Comparison of ENCODE assay signal across 1 cellular context in the genomic region with DNA sequence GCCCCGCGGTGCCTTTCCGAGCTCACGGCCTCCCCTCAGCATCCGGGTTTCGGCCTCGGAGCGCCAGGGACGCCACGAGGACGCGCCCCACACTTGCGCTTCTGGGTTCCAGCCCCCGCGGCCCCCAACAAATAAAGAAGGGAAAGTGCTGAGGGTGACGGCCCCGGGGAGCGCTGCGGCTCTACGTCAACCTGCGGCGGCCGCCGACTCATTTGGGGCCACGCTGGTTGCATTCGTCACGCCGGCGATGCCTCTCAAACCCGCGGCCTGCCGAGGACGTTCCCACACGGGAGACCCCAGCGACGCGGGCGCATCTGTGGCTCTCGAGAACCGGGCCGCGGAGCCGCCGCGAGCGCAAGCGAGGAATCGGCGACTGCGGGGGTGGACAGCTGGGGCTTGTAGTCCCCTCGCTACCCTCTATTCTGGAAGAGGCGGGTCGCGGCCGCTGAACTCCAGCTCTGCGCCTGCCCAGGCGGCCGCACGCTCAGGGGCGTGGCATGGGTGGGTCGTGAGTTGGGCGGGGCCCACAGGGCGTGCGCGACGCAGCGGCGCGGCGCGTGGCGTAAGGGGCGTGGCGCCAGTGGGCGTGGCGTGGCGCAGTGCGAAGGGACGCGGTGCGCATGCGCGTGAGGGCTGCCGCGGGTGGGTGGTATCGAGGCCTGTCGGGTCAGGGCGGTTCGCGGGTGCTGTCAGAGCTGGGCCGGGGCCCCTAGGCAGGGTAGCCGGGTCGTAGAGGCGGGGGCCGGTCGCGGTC.
TF ChIP-seq lines count a peak whose summit lies in the region.

A gene with protein sequence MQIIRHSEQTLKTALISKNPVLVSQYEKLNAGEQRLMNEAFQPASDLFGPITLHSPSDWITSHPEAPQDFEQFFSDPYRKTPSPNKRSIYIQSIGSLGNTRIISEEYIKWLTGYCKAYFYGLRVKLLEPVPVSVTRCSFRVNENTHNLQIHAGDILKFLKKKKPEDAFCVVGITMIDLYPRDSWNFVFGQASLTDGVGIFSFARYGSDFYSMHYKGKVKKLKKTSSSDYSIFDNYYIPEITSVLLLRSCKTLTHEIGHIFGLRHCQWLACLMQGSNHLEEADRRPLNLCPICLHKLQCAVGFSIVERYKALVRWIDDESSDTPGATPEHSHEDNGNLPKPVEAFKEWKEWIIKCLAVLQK (plus strand): TSS at position 599 of the 754 bp plus-strand sequence. CDS start 2,145 bp downstream, outside the sequence.

TF ChIP-seq in HepG2, 621 proteins besides CTCF, POLR2A, EP300 and RAD21 (continued from another document and continues in another):
- TF ChIP-seq, protein P1, sequence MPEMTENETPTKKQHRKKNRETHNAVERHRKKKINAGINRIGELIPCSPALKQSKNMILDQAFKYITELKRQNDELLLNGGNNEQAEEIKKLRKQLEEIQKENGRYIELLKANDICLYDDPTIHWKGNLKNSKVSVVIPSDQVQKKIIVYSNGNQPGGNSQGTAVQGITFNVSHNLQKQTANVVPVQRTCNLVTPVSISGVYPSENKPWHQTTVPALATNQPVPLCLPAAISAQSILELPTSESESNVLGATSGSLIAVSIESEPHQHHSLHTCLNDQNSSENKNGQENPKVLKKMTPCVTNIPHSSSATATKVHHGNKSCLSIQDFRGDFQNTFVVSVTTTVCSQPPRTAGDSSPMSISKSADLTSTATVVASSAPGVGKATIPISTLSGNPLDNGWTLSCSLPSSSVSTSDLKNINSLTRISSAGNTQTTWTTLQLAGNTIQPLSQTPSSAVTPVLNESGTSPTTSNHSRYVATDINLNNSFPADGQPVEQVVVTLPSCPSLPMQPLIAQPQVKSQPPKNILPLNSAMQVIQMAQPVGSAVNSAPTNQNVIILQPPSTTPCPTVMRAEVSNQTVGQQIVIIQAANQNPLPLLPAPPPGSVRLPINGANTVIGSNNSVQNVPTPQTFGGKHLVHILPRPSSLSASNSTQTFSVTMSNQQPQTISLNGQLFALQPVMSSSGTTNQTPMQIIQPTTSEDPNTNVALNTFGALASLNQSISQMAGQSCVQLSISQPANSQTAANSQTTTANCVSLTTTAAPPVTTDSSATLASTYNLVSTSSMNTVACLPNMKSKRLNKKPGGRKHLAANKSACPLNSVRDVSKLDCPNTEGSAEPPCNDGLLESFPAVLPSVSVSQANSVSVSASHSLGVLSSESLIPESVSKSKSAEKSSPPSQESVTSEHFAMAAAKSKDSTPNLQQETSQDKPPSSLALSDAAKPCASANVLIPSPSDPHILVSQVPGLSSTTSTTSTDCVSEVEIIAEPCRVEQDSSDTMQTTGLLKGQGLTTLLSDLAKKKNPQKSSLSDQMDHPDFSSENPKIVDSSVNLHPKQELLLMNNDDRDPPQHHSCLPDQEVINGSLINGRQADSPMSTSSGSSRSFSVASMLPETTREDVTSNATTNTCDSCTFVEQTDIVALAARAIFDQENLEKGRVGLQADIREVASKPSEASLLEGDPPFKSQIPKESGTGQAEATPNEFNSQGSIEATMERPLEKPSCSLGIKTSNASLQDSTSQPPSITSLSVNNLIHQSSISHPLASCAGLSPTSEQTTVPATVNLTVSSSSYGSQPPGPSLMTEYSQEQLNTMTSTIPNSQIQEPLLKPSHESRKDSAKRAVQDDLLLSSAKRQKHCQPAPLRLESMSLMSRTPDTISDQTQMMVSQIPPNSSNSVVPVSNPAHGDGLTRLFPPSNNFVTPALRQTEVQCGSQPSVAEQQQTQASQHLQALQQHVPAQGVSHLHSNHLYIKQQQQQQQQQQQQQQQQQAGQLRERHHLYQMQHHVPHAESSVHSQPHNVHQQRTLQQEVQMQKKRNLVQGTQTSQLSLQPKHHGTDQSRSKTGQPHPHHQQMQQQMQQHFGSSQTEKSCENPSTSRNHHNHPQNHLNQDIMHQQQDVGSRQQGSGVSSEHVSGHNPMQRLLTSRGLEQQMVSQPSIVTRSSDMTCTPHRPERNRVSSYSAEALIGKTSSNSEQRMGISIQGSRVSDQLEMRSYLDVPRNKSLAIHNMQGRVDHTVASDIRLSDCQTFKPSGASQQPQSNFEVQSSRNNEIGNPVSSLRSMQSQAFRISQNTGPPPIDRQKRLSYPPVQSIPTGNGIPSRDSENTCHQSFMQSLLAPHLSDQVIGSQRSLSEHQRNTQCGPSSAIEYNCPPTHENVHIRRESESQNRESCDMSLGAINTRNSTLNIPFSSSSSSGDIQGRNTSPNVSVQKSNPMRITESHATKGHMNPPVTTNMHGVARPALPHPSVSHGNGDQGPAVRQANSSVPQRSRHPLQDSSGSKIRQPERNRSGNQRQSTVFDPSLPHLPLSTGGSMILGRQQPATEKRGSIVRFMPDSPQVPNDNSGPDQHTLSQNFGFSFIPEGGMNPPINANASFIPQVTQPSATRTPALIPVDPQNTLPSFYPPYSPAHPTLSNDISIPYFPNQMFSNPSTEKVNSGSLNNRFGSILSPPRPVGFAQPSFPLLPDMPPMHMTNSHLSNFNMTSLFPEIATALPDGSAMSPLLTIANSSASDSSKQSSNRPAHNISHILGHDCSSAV (CRISPR knock-in tag; IDR thresholded peaks at IDR 0.05; ENCODE audit: borderline replicate concordance), result no peak
- TF ChIP-seq HCFC1 (IDR thresholded peaks at IDR 0.05; ENCODE audit: low read depth, low read length) (peak; percentile 34; the same call in 1 of the 2 replicates), SMARCE1 (IDR thresholded peaks at IDR 0.05; ENCODE audit: borderline replicate concordance) (no peak), ZNF709 (CRISPR knock-in tag; IDR thresholded peaks at IDR 0.05) (peak; percentile 22; the same call in 1 of the 2 replicates), ZNF205 (CRISPR knock-in tag; IDR thresholded peaks at IDR 0.05) (peak; percentile 92; the same call in 1 of the 2 replicates), ZIK1 (CRISPR knock-in tag; IDR thresholded peaks at IDR 0.05; ENCODE audit: borderline replicate concordance, low read depth) (peak; percentile 86), KDM5B (CRISPR knock-in tag; IDR thresholded peaks at IDR 0.05; ENCODE audit: borderline replicate concordance) (peak; percentile 85; the same call in 1 of the 2 replicates), MED8 (CRISPR knock-in tag; IDR thresholded peaks at IDR 0.05; ENCODE audit: insufficient replicate concordance) (peak; percentile 55), ZNF546 (CRISPR knock-in tag; conservative IDR thresholded peaks at IDR 0.05) (peak; percentile 85), ZBTB1 (CRISPR knock-in tag; IDR thresholded peaks at IDR 0.05; ENCODE audit: borderline replicate concordance) (no peak), HNRNPH1 (optimal IDR thresholded peaks at IDR 0.05; ENCODE audit: low read depth, low read length) (peak; percentile 78), ZC3H4 (CRISPR knock-in tag; IDR thresholded peaks at IDR 0.05; ENCODE audit: borderline replicate concordance) (no peak), ZNF326 (CRISPR knock-in tag; IDR thresholded peaks at IDR 0.05; ENCODE audit: borderline replicate concordance) (no peak), MBD4 (IDR thresholded peaks at IDR 0.05; ENCODE audit: borderline replicate concordance, low read length) (no peak), ZNF282 (IDR thresholded peaks at IDR 0.05; ENCODE audit: partially characterized antibody) (no peak), ZNF557 (CRISPR knock-in tag; IDR thresholded peaks at IDR 0.05) (no peak), MYNN (CRISPR knock-in tag; IDR thresholded peaks at IDR 0.05; ENCODE audit: low read depth) (no peak), HHEX (CRISPR knock-in tag; IDR thresholded peaks at IDR 0.05) (no peak), TFE3 (CRISPR knock-in tag; IDR thresholded peaks at IDR 0.05) (no peak; the same call in 1 of the 2 replicates), SP4 (CRISPR knock-in tag; IDR thresholded peaks at IDR 0.05) (peak; percentile 99), ZNF710 (CRISPR knock-in tag; IDR thresholded peaks at IDR 0.05; ENCODE audit: borderline replicate concordance) (peak; percentile 40; the same call in 1 of the 2 replicates)
- TF ChIP-seq, protein P2, sequence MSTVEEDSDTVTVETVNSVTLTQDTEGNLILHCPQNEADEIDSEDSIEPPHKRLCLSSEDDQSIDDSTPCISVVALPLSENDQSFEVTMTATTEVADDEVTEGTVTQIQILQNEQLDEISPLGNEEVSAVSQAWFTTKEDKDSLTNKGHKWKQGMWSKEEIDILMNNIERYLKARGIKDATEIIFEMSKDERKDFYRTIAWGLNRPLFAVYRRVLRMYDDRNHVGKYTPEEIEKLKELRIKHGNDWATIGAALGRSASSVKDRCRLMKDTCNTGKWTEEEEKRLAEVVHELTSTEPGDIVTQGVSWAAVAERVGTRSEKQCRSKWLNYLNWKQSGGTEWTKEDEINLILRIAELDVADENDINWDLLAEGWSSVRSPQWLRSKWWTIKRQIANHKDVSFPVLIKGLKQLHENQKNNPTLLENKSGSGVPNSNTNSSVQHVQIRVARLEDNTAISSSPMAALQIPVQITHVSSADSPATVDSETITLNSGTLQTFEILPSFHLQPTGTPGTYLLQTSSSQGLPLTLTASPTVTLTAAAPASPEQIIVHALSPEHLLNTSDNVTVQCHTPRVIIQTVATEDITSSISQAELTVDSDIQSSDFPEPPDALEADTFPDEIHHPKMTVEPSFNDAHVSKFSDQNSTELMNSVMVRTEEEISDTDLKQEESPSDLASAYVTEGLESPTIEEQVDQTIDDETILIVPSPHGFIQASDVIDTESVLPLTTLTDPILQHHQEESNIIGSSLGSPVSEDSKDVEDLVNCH (CRISPR knock-in tag; IDR thresholded peaks at IDR 0.05), result no peak
- TF ChIP-seq, protein P3, sequence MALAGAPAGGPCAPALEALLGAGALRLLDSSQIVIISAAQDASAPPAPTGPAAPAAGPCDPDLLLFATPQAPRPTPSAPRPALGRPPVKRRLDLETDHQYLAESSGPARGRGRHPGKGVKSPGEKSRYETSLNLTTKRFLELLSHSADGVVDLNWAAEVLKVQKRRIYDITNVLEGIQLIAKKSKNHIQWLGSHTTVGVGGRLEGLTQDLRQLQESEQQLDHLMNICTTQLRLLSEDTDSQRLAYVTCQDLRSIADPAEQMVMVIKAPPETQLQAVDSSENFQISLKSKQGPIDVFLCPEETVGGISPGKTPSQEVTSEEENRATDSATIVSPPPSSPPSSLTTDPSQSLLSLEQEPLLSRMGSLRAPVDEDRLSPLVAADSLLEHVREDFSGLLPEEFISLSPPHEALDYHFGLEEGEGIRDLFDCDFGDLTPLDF (CRISPR knock-in tag; IDR thresholded peaks at IDR 0.05), result no peak
- TF ChIP-seq, protein P4, sequence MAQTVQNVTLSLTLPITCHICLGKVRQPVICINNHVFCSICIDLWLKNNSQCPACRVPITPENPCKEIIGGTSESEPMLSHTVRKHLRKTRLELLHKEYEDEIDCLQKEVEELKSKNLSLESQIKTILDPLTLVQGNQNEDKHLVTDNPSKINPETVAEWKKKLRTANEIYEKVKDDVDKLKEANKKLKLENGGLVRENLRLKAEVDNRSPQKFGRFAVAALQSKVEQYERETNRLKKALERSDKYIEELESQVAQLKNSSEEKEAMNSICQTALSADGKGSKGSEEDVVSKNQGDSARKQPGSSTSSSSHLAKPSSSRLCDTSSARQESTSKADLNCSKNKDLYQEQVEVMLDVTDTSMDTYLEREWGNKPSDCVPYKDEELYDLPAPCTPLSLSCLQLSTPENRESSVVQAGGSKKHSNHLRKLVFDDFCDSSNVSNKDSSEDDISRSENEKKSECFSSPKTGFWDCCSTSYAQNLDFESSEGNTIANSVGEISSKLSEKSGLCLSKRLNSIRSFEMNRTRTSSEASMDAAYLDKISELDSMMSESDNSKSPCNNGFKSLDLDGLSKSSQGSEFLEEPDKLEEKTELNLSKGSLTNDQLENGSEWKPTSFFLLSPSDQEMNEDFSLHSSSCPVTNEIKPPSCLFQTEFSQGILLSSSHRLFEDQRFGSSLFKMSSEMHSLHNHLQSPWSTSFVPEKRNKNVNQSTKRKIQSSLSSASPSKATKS (CRISPR knock-in tag; IDR thresholded peaks at IDR 0.05), result no peak
